9 cellular contexts compared by ENCODE assay signal in the genomic region with DNA sequence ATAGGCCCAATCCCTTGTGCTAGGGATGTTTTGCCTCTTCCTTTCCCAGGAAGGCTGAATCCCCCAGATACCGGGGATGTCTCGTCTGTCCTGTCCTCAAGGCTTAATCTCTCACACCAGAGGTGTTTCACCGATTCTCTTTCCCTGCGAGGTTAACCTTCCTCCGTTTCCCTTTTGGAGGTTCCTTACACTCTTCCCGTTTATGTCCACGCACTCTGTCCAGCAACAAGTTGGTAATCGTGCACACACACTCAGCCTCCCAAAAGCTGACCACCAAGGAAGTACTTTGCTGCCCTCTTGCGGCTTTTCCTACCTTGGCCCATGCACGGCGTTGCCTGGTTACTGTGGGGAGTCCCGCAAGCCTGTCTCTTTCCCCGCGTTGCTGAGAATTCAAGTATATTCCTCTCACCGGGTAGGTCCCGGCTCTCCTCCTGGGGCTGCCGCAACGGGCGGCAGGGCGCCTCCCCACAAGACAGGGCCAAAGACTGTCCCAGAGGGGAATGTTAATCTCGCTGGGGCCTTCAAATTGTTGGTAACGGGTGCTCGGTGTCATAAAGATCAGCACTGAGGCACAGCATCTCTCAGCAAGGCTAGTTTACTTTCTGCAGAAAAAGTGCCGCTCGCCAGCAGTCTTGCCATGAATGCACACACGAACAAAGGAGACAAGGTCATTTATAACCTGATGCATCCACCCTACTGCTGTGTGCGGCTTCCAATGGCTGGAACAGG. TPM values are rescaled to one million over a fixed set of nuclear protein-coding genes. Genes with fewer than 3 reads are reported as not detected.
A peak's percentile ranks its signal among the peaks of the same experiment; 100 is the strongest.
DNase-seq lines count a peak whose midpoint lies in the region; ATAC-seq and TF ChIP-seq lines count a peak whose summit lies in the region.
"Had no signal": no experiment of that assay in that cellular context is flagged by ENCODE, and none has a peak within 500 bp of the region (broad histone marks: within the 10 kb centered on the region; RNA-seq: fewer than 3 reads in every experiment).

No MANE protein-coding gene starts in this region.

- peak overlapping the region; percentile 76 for H2AFZ ChIP-seq in PC-3 (ENCODE audit: low read length)

- intact Hi-C loops in PC-3 (cut with micrococcal nuclease) (loop anchor here (5.0 to 10.0 kb wide), 3 partner anchors 44 to 112 kb away; partner anchors contain the start of gene PSG4), upper lobe of right lung (cut with DNase I) (no loop called here), natural killer cell (cut with micrococcal nuclease) (no loop called here)
- intact Hi-C loops in activated CD4-positive, alpha-beta T cell treated with anti-CD3 and anti-CD28 coated beads, Interleukin-2, amount 10 ng/mL, durations not matched to agents 24 days and 14 days (cut with micrococcal nuclease), result no loop called here

- peaks cover 0 to 4% (median 0%) of the 10 kb centered on the region in 5 donors for H3K9me3 Mint-ChIP-seq in CD8-positive, alpha-beta memory T cell
- H3K9me3 Mint-ChIP-seq in natural killer cell, result no peaks in the 10 kb centered on the region
- H3K9me3 Mint-ChIP-seq in activated CD4-positive, alpha-beta T cell treated with anti-CD3 and anti-CD28 coated beads, Interleukin-2, amount 10 ng/mL, durations not matched to agents 24 days and 14 days, result no peaks in the 10 kb centered on the region

- BruUV-seq in PC-3 (replicated peaks; lab: Mats Ljungman, UMichigan), result no TSS peak

- H3K79me2 ChIP-seq in PC-3 (ENCODE audit: low read length), result no peaks in the 10 kb centered on the region

- DNase-seq in A172 (ENCODE audit: low spot score), result peak; percentile 42
- DNase-seq in GM12865 (ENCODE audit: low read depth), result peak; percentile 23
- peak; percentile 87 for DNase-seq in PC-3
- peak; percentile 40 for DNase-seq in fibroblast of mammary gland (ENCODE audit: low read depth)
- DNase-seq in CD8-positive, alpha-beta memory T cell, result no peak
- no peak for DNase-seq in upper lobe of right lung
- no peak for DNase-seq in natural killer cell
- no peak for DNase-seq in activated CD4-positive, alpha-beta T cell treated with anti-CD3 and anti-CD28 coated beads, Interleukin-2, amount 10 ng/mL, durations not matched to agents 24 days and 14 days
- DNase-seq: T-helper 9 cell had no signal

- H3K4me2 ChIP-seq in PC-3 (ENCODE audit: low read length), result peak overlapping the region; percentile 74

- H3K27me3 ChIP-seq in PC-3 (ENCODE audit: low read length) (no peaks in the 10 kb centered on the region), upper lobe of right lung (peaks cover under 1% of the 10 kb centered on the region)
- H3K27me3 ChIP-seq in CD8-positive, alpha-beta memory T cell (ENCODE audit: insufficient read depth, low read length, poor library complexity, severe bottlenecking), result no peaks in the 10 kb centered on the region

- H3K4me3 Mint-ChIP-seq in CD8-positive, alpha-beta memory T cell, result no peak overlapping the region
- no peak overlapping the region for H3K4me3 Mint-ChIP-seq in natural killer cell
- no peak overlapping the region for H3K4me3 Mint-ChIP-seq in activated CD4-positive, alpha-beta T cell treated with anti-CD3 and anti-CD28 coated beads, Interleukin-2, amount 10 ng/mL, durations not matched to agents 24 days and 14 days

- no peaks in the 10 kb centered on the region for H3K9me2 ChIP-seq in PC-3 (replicated peaks; ENCODE audit: low read length)

- H3K9me3 ChIP-seq in PC-3 (ENCODE audit: low read length) (no peaks in the 10 kb centered on the region), upper lobe of right lung (no peaks in the 10 kb centered on the region)
- H3K9me3 ChIP-seq in CD8-positive, alpha-beta memory T cell (ENCODE audit: low read length), result no peaks in the 10 kb centered on the region

- H3K36me3 Mint-ChIP-seq in CD8-positive, alpha-beta memory T cell, result no peaks in the 10 kb centered on the region
- H3K36me3 Mint-ChIP-seq in natural killer cell, result no peaks in the 10 kb centered on the region
- H3K36me3 Mint-ChIP-seq in activated CD4-positive, alpha-beta T cell treated with anti-CD3 and anti-CD28 coated beads, Interleukin-2, amount 10 ng/mL, durations not matched to agents 24 days and 14 days (ENCODE audit: low read depth), result no peaks in the 10 kb centered on the region

- no peak overlapping the region for H3K27ac Mint-ChIP-seq in CD8-positive, alpha-beta memory T cell
- H3K27ac Mint-ChIP-seq in natural killer cell, result no peak overlapping the region
- no peak overlapping the region for H3K27ac Mint-ChIP-seq in activated CD4-positive, alpha-beta T cell treated with anti-CD3 and anti-CD28 coated beads, Interleukin-2, amount 10 ng/mL, durations not matched to agents 24 days and 14 days

- H4K20me1 ChIP-seq in PC-3 (ENCODE audit: low read length), result no peaks in the 10 kb centered on the region

- no peaks in the 10 kb centered on the region for H3K36me3 ChIP-seq in PC-3 (ENCODE audit: low read depth, low read length)
- H3K36me3 ChIP-seq in CD8-positive, alpha-beta memory T cell (ENCODE audit: insufficient read depth, low read length), result no peaks in the 10 kb centered on the region
- H3K36me3 ChIP-seq in upper lobe of right lung, result no peaks in the 10 kb centered on the region

- H3K4me1 ChIP-seq in PC-3 (ENCODE audit: insufficient read depth, low read length), result peaks cover 18% of the 10 kb centered on the region
- no peaks in the 10 kb centered on the region for H3K4me1 ChIP-seq in CD8-positive, alpha-beta memory T cell (ENCODE audit: insufficient read depth, low read length)
- no peaks in the 10 kb centered on the region for H3K4me1 ChIP-seq in upper lobe of right lung

- no peak overlapping the region for H3K9ac ChIP-seq in PC-3 (ENCODE audit: low read length)

- ATAC-seq in PC-3, result peak; percentile 96
- ATAC-seq in upper lobe of right lung, result no peak
- no peak for ATAC-seq in natural killer cell

- no peak overlapping the region for H3K27ac ChIP-seq in PC-3 (ENCODE audit: low read length)
- no peak overlapping the region for H3K27ac ChIP-seq in CD8-positive, alpha-beta memory T cell (ENCODE audit: low read depth, low read length)
- H3K27ac ChIP-seq in upper lobe of right lung, result no peak overlapping the region

- CTCF ChIA-PET in PC-3 (lab: Charles Lee), result no interaction called here
- CTCF ChIA-PET in CD8-positive, alpha-beta memory T cell (lab: Charles Lee), result no interaction called here

- POLR2A ChIA-PET in PC-3 (lab: Charles Lee; ENCODE audit: unreplicated experiment), result no interaction called here
- POLR2A ChIA-PET in CD8-positive, alpha-beta memory T cell (lab: Charles Lee), result no interaction called here

- H3F3A ChIP-seq in PC-3 (ENCODE audit: low read length, unreplicated experiment), result no peaks in the 10 kb centered on the region

- TF ChIP-seq CTCF in GM12865 (IDR thresholded peaks at IDR 0.05; ENCODE audit: insufficient read depth, low read depth, low read length, missing control alignments) (peak; percentile 20), PC-3 (conservative IDR thresholded peaks at IDR 0.05; ENCODE audit: low read depth, low read length) (peak; percentile 80), fibroblast of mammary gland (conservative IDR thresholded peaks at IDR 0.05; ENCODE audit: control insufficient read depth, insufficient read depth, low read depth, low read length) (peak; percentile 43), upper lobe of right lung (IDR thresholded peaks at IDR 0.05) (no peak), natural killer cell (IDR thresholded peaks at IDR 0.05) (no peak)

- H3K4me3 ChIP-seq in GM12865 (ENCODE audit: low read depth, low read length) (no peak overlapping the region), PC-3 (ENCODE audit: low read length) (peak overlapping the region; percentile 6; the same call in 1 of the 2 replicates), fibroblast of mammary gland (ENCODE audit: control insufficient read depth, low read depth, low read length) (no peak overlapping the region), upper lobe of right lung (no peak overlapping the region)
- no peak overlapping the region for H3K4me3 ChIP-seq in CD8-positive, alpha-beta memory T cell (ENCODE audit: low read length)

- peaks cover 9 to 20% of the 10 kb centered on the region in 2 donors for H3K27me3 Mint-ChIP-seq in CD8-positive, alpha-beta memory T cell
- peaks cover 0 to 5% of the 10 kb centered on the region in 2 donors for H3K27me3 Mint-ChIP-seq in natural killer cell (ENCODE audit: low read depth in 2 of 2)
- H3K27me3 Mint-ChIP-seq in activated CD4-positive, alpha-beta T cell treated with anti-CD3 and anti-CD28 coated beads, Interleukin-2, amount 10 ng/mL, durations not matched to agents 24 days and 14 days, result no peaks in the 10 kb centered on the region

- no peaks in the 10 kb centered on the region for H3K4me1 Mint-ChIP-seq in CD8-positive, alpha-beta memory T cell
- no peaks in the 10 kb centered on the region for H3K4me1 Mint-ChIP-seq in natural killer cell
- no peaks in the 10 kb centered on the region for H3K4me1 Mint-ChIP-seq in activated CD4-positive, alpha-beta T cell treated with anti-CD3 and anti-CD28 coated beads, Interleukin-2, amount 10 ng/mL, durations not matched to agents 24 days and 14 days

RNA-seq across cellular contexts. Expression of gene CD177, which starts 36.7 kb away (rescaled TPM):
- total RNA-seq in A172 (2014; rRNA removed; shearing (Covaris generic)), result 0.67 and 0.78 TPM in 2 replicates
- total RNA-seq in PC-3 (2014; rRNA removed) (0.23 and 0.55 TPM in 2 replicates), upper lobe of right lung (3.1 TPM), natural killer cell (not detected)
- total RNA-seq in CD8-positive, alpha-beta memory T cell, result not detected
- polyA plus RNA-seq in CD8-positive, alpha-beta memory T cell, result not detected
- not detected in 2 replicates for total RNA-seq in activated CD4-positive, alpha-beta T cell treated with anti-CD3 and anti-CD28 coated beads, Interleukin-2, amount 10 ng/mL, durations not matched to agents 24 days and 14 days

RNA-seq across cellular contexts. Expression of gene PSG9, which starts 47.4 kb away (rescaled TPM):
- 2.1 and 3.6 TPM in 2 replicates for total RNA-seq in A172 (2014; rRNA removed; shearing (Covaris generic))
- total RNA-seq in PC-3 (2014; rRNA removed) (not detected in 2 replicates), upper lobe of right lung (not detected), natural killer cell (not detected)
- total RNA-seq in CD8-positive, alpha-beta memory T cell, result not detected
- not detected for polyA plus RNA-seq in CD8-positive, alpha-beta memory T cell
- total RNA-seq in activated CD4-positive, alpha-beta T cell treated with anti-CD3 and anti-CD28 coated beads, Interleukin-2, amount 10 ng/mL, durations not matched to agents 24 days and 14 days, result not detected in 2 replicates

Comparison
In these comparisons a context has a peak if more than half of its experiments do, and no peak if none do; other contexts are left out.
1. DNase-seq: peak in A172 (single experiment), GM12865 (single experiment), PC-3 (single experiment) and fibroblast of mammary gland (single experiment); none in CD8-positive, alpha-beta memory T cell (0 of 5), upper lobe of right lung (single experiment), natural killer cell (single experiment) and activated CD4-positive, alpha-beta T cell treated with anti-CD3 and anti-CD28 coated beads, Interleukin-2, amount 10 ng/mL, durations not matched to agents 24 days and 14 days (single experiment).
2. CTCF ChIP-seq: peak in GM12865 (single experiment), PC-3 (single experiment) and fibroblast of mammary gland (single experiment); none in upper lobe of right lung (single experiment) and natural killer cell (single experiment).